ENCODE assay signal across 1 cellular context in the genomic region with DNA sequence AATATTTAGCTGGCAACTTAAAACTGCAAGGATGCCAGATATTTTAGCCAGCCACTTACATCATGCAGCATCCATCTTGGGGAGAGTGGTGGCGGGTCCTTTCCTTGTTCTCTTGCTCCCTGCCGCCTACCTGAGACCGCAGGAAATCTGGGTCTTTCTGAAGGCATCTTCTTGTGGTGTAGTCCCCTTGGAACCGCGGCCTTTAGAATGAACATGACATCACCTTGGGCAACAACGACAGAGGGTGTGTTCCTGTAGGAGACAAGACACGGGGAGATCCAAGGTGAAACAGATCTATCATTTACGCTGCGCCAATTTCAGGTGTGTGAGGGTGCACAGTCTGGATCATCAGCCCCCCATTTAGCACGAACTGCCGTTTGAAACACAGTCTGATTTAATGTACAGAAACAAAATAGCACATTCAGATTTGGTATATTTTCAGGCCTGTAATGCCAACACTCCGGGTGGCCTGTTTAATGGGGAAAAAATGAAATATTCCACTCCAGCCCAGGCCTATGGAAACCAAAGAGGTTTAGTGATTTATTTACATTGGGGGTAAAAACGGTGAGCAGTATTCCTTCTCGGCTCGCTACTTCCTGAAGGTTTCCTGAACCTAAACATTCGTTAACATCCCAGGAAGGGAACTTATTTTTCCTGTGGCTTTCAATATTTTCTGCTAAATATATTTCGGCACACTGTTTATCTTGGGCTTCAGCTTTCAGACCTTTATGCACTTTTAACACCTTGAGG.
TF ChIP-seq lines count a peak whose summit lies in the region.

No MANE protein-coding gene starts in this region.

TF ChIP-seq in liver, 16 proteins besides CTCF, POLR2A, EP300 and RAD21 (continued from another document):
- TF ChIP-seq, protein P1, sequence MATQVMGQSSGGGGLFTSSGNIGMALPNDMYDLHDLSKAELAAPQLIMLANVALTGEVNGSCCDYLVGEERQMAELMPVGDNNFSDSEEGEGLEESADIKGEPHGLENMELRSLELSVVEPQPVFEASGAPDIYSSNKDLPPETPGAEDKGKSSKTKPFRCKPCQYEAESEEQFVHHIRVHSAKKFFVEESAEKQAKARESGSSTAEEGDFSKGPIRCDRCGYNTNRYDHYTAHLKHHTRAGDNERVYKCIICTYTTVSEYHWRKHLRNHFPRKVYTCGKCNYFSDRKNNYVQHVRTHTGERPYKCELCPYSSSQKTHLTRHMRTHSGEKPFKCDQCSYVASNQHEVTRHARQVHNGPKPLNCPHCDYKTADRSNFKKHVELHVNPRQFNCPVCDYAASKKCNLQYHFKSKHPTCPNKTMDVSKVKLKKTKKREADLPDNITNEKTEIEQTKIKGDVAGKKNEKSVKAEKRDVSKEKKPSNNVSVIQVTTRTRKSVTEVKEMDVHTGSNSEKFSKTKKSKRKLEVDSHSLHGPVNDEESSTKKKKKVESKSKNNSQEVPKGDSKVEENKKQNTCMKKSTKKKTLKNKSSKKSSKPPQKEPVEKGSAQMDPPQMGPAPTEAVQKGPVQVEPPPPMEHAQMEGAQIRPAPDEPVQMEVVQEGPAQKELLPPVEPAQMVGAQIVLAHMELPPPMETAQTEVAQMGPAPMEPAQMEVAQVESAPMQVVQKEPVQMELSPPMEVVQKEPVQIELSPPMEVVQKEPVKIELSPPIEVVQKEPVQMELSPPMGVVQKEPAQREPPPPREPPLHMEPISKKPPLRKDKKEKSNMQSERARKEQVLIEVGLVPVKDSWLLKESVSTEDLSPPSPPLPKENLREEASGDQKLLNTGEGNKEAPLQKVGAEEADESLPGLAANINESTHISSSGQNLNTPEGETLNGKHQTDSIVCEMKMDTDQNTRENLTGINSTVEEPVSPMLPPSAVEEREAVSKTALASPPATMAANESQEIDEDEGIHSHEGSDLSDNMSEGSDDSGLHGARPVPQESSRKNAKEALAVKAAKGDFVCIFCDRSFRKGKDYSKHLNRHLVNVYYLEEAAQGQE (IDR thresholded peaks at IDR 0.05): no peak
- TF ChIP-seq RXRA (IDR thresholded peaks at IDR 0.05) (no peak), YY1 (IDR thresholded peaks at IDR 0.05) (no peak)
